Comparison of ENCODE assay signal across 10 cellular contexts in genomic region chr6:42099340-42100028, GRCh38. TPM values are rescaled to one million over a fixed set of nuclear protein-coding genes. Genes with fewer than 3 reads are reported as not detected.
DNase-seq lines count a peak whose midpoint lies in the region; TF ChIP-seq lines count a peak whose summit lies in the region.
"Had no signal": no experiment of that assay in that cellular context is flagged by ENCODE, and none has a peak within 500 bp of the region (broad histone marks: within the 10 kb centered on the region; RNA-seq: fewer than 3 reads in every experiment).

No MANE protein-coding gene starts in this region.

- peaks cover 39% of the 10 kb centered on the region for H3K4me1 Mint-ChIP-seq in activated T-helper 1 cell treated with anti-CD3 and anti-CD28 coated beads, Interleukin-12 subunit alpha, Interleukin-12 subunit beta, Interleukin-2, Interleukin-4 antibody, amounts not matched to agents 30 ng/mL and 10 ng/mL and 1 ng/mL, durations not matched to agents 14 hours and 24 hours and 36 hours (ENCODE audit: low read depth)

- H3K36me3 Mint-ChIP-seq in activated T-helper 1 cell treated with anti-CD3 and anti-CD28 coated beads, Interleukin-12 subunit alpha, Interleukin-12 subunit beta, Interleukin-2, Interleukin-4 antibody, amounts not matched to agents 30 ng/mL and 10 ng/mL and 1 ng/mL, durations not matched to agents 14 hours and 24 hours and 36 hours (ENCODE audit: low read depth), result no peaks in the 10 kb centered on the region

- H3K27me3 Mint-ChIP-seq in activated T-helper 1 cell treated with anti-CD3 and anti-CD28 coated beads, Interleukin-12 subunit alpha, Interleukin-12 subunit beta, Interleukin-2, Interleukin-4 antibody, amounts not matched to agents 30 ng/mL and 10 ng/mL and 1 ng/mL, durations not matched to agents 14 hours and 24 hours and 36 hours (ENCODE audit: insufficient read depth), result no peaks in the 10 kb centered on the region

- POLR2A ChIA-PET in HEK293T (lab: Yijun Ruan, JAX), result no interaction called here

- no peak overlapping the region for H3K4me3 ChIP-seq in cardiac muscle cell
- no peak overlapping the region for H3K4me3 ChIP-seq in lower leg skin (ENCODE audit: low read depth, poor library complexity, severe bottlenecking)
- no peak overlapping the region for H3K4me3 ChIP-seq in transverse colon

- H3K27me3 ChIP-seq in cardiac muscle cell (no peaks in the 10 kb centered on the region), transverse colon (peaks cover 3% of the 10 kb centered on the region)

- no peak for TF ChIP-seq CTCF in cardiac muscle cell (IDR thresholded peaks at IDR 0.05; ENCODE audit: low read depth, low read length)
- TF ChIP-seq CTCF in lower leg skin (IDR thresholded peaks at IDR 0.05), result no peak
- TF ChIP-seq CTCF in transverse colon (IDR thresholded peaks at IDR 0.05), result no peak

- CTCF ChIA-PET in HEK293T (lab: Yijun Ruan, JAX), result no interaction called here

- H3K9me3 ChIP-seq in cardiac muscle cell (ENCODE audit: low read depth) (no peaks in the 10 kb centered on the region), transverse colon (no peaks in the 10 kb centered on the region)

- H3K9me3 Mint-ChIP-seq in activated T-helper 1 cell treated with anti-CD3 and anti-CD28 coated beads, Interleukin-12 subunit alpha, Interleukin-12 subunit beta, Interleukin-2, Interleukin-4 antibody, amounts not matched to agents 30 ng/mL and 10 ng/mL and 1 ng/mL, durations not matched to agents 14 hours and 24 hours and 36 hours, result no peaks in the 10 kb centered on the region
- H3K9me3 Mint-ChIP-seq: dendritic cell treated with granulocyte-macrophage colony-stimulating factor and Interleukin-4, amounts not matched to agents 40 ng/mL and 50 ng/mL, for 4 days had no signal

- peak overlapping the region; percentile 88 for H3K27ac Mint-ChIP-seq in activated T-helper 1 cell treated with anti-CD3 and anti-CD28 coated beads, Interleukin-12 subunit alpha, Interleukin-12 subunit beta, Interleukin-2, Interleukin-4 antibody, amounts not matched to agents 30 ng/mL and 10 ng/mL and 1 ng/mL, durations not matched to agents 14 hours and 24 hours and 36 hours
- H3K27ac Mint-ChIP-seq: dendritic cell treated with granulocyte-macrophage colony-stimulating factor and Interleukin-4, amounts not matched to agents 40 ng/mL and 50 ng/mL, for 4 days had no signal

- TF ChIP-seq EP300 in transverse colon (IDR thresholded peaks at IDR 0.05; ENCODE audit: low read depth), result no peak

- 21 to 34% methylated on average over 13 of the region's 13 CpGs for WGBS in lower leg skin, 2 donors
- WGBS in transverse colon (ENCODE audit: low coverage in 1 of 2), 2 donors, result 0 to 32% methylated on average over 2 to 12 of the region's 13 CpGs

- H3K27ac ChIP-seq in cardiac muscle cell, result peak overlapping the region; percentile 75
- peak overlapping the region; percentile 77 to 86 (median 84) for H3K27ac ChIP-seq in transverse colon

- DNase-seq in cardiac muscle cell (ENCODE audit: low read depth in 1 of 2, low spot score in 1 of 2) (peak in 1 of 2 donors; percentile 72), cardiac septum (ENCODE audit: low spot score) (no peak), lower leg skin (ENCODE audit: low spot score in 2 of 2) (peak; percentile 73 to 91), transverse colon (peak; percentile 85), NCI-H524 treated with DMSO at 0.1 percent for 48 hours (lab: John Stamatoyannopoulos, UW) (no peak), HEK293T (ENCODE audit: extremely low spot score) (no peak)
- no peak for DNase-seq in activated T-helper 1 cell treated with anti-CD3 and anti-CD28 coated beads, Interleukin-12 subunit alpha, Interleukin-12 subunit beta, Interleukin-2, Interleukin-4 antibody, amounts not matched to agents 30 ng/mL and 10 ng/mL and 1 ng/mL, durations not matched to agents 14 hours and 24 hours and 36 hours (ENCODE audit: low spot score)
- no peak for DNase-seq in central memory CD4-positive, alpha-beta T cell
- DNase-seq: SIG-M5 had no signal

- H3K36me3 ChIP-seq in cardiac muscle cell, result no peaks in the 10 kb centered on the region
- H3K36me3 ChIP-seq in transverse colon, result no peaks in the 10 kb centered on the region

- in situ Hi-C loops in transverse colon (cut with MboI; ENCODE audit: low pct_ligation_motif_present in 1 of 4, low pct_unique_long_range_greater_than_20kb in 1 of 4, low sequenced_read_pairs in 3 of 4), result loop anchor here in 2 of 4 donors (25.0 kb wide), 1 partner anchor 438 kb away; no protein-coding TSS in a partner anchor

- intact Hi-C loops in cardiac septum (cut with DNase I), result no loop called here
- intact Hi-C loops in activated T-helper 1 cell treated with anti-CD3 and anti-CD28 coated beads, Interleukin-12 subunit alpha, Interleukin-12 subunit beta, Interleukin-2, Interleukin-4 antibody, amounts not matched to agents 30 ng/mL and 10 ng/mL and 1 ng/mL, durations not matched to agents 14 hours and 24 hours and 36 hours (cut with micrococcal nuclease), result loop anchor here (2.0 kb wide), 1 partner anchor 51 kb away; no protein-coding TSS in a partner anchor
- intact Hi-C loops in lower leg skin (cut with DNase I; ENCODE audit: low total_unique reads), result no loop called here
- intact Hi-C loops in transverse colon (cut with DNase I; ENCODE audit: low total_unique reads), result no loop called here

- peaks cover 44% of the 10 kb centered on the region for H3K4me1 ChIP-seq in cardiac muscle cell (ENCODE audit: low read depth)
- H3K4me1 ChIP-seq in transverse colon, result peaks cover 37 to 58% (median 47%) of the 10 kb centered on the region in 4 donors

- TF ChIP-seq POLR2A in lower leg skin (IDR thresholded peaks at IDR 0.05) (no peak), transverse colon (IDR thresholded peaks at IDR 0.05) (peak; percentile 44)

- peak overlapping the region; percentile 56 for H3K4me3 Mint-ChIP-seq in activated T-helper 1 cell treated with anti-CD3 and anti-CD28 coated beads, Interleukin-12 subunit alpha, Interleukin-12 subunit beta, Interleukin-2, Interleukin-4 antibody, amounts not matched to agents 30 ng/mL and 10 ng/mL and 1 ng/mL, durations not matched to agents 14 hours and 24 hours and 36 hours
- H3K4me3 Mint-ChIP-seq: dendritic cell treated with granulocyte-macrophage colony-stimulating factor and Interleukin-4, amounts not matched to agents 40 ng/mL and 50 ng/mL, for 4 days had no signal

TF ChIP-seq in HEK293T, 16 proteins besides CTCF, POLR2A, EP300 and RAD21:
- TF ChIP-seq ARNT (IDR thresholded peaks at IDR 0.05) (no peak), TARDBP (IDR thresholded peaks at IDR 0.05) (no peak), FOXK2 (IDR thresholded peaks at IDR 0.05) (no peak), FOXA1 (IDR thresholded peaks at IDR 0.05) (no peak), SP1 (IDR thresholded peaks at IDR 0.05) (no peak), SUZ12 (IDR thresholded peaks at IDR 0.05) (no peak), ELF4 (IDR thresholded peaks at IDR 0.05) (no peak), LEF1 (IDR thresholded peaks at IDR 0.05; ENCODE audit: borderline replicate concordance) (no peak), ZNF384 (IDR thresholded peaks at IDR 0.05) (no peak)
TF ChIP-seq in HEK293T: peak in this region for 0.

RNA-seq across cellular contexts. Expression of gene C6orf132, which starts 42.9 kb away (rescaled TPM):
- total RNA-seq in cardiac muscle cell (1.7 and 2.7 TPM in 2 replicates), cardiac septum (1.3 TPM), lower leg skin (100 to 1,000 TPM; 106 to 200 (median 137) TPM), transverse colon (10 to 100 TPM; 26.1 to 96.9 (median 43.2) TPM)
- polyA plus RNA-seq in cardiac muscle cell, result 0.49 and 0.56 TPM in 2 replicates
- 0.18 and 0.20 TPM in 2 replicates for total RNA-seq in activated T-helper 1 cell treated with anti-CD3 and anti-CD28 coated beads, Interleukin-12 subunit alpha, Interleukin-12 subunit beta, Interleukin-2, Interleukin-4 antibody, amounts not matched to agents 30 ng/mL and 10 ng/mL and 1 ng/mL, durations not matched to agents 14 hours and 24 hours and 36 hours

RNA-seq across cellular contexts. Expression of gene TAF8, which starts 49.2 kb away (rescaled TPM):
- total RNA-seq in cardiac muscle cell (26.7 and 31.6 TPM in 2 replicates), cardiac septum (22.3 TPM), lower leg skin (10 to 100 TPM; 15.8 to 24.0 (median 18.9) TPM), transverse colon (10 to 100 TPM; 15.3 to 36.2 (median 21.8) TPM)
- 18.3 and 25.8 TPM in 2 replicates for polyA plus RNA-seq in cardiac muscle cell
- 36.7 and 38.3 TPM in 2 replicates for total RNA-seq in activated T-helper 1 cell treated with anti-CD3 and anti-CD28 coated beads, Interleukin-12 subunit alpha, Interleukin-12 subunit beta, Interleukin-2, Interleukin-4 antibody, amounts not matched to agents 30 ng/mL and 10 ng/mL and 1 ng/mL, durations not matched to agents 14 hours and 24 hours and 36 hours

Comparison
In these comparisons a context has a peak if more than half of its experiments do, and no peak if none do; other contexts are left out.
1. DNase-seq: peak in lower leg skin (2 of 2) and transverse colon (single experiment); none in cardiac septum (single experiment), activated T-helper 1 cell treated with anti-CD3 and anti-CD28 coated beads, Interleukin-12 subunit alpha, Interleukin-12 subunit beta, Interleukin-2, Interleukin-4 antibody, amounts not matched to agents 30 ng/mL and 10 ng/mL and 1 ng/mL, durations not matched to agents 14 hours and 24 hours and 36 hours (single experiment), central memory CD4-positive, alpha-beta T cell (single experiment), NCI-H524 treated with DMSO at 0.1 percent for 48 hours (single experiment) and HEK293T (single experiment).